Comparison of ENCODE assay signal across 18 cellular contexts in genomic region chr4:76233534-76233933, GRCh38. TPM values are rescaled to one million over a fixed set of nuclear protein-coding genes. Genes with fewer than 3 reads are reported as not detected.
DNase-seq lines count a peak whose midpoint lies in the region; ATAC-seq, FAIRE-seq and TF ChIP-seq lines count a peak whose summit lies in the region.
"Had no signal": no experiment of that assay in that cellular context is flagged by ENCODE, and none has a peak within 500 bp of the region (broad histone marks: within the 10 kb centered on the region; RNA-seq: fewer than 3 reads in every experiment).

No MANE protein-coding gene starts in this region.

- WGBS in HepG2 (ENCODE audit: low lambda C conversion rate): 57% methylated on average over 2 of the region's 2 CpGs
- 45% methylated on average over 2 of the region's 2 CpGs for WGBS in right lobe of liver (ENCODE audit: insufficient coverage, low coverage, low lambda C conversion rate, missing lambda C conversion rate)
- WGBS in K562 (ENCODE audit: insufficient coverage, low coverage, missing lambda C conversion rate): 0% methylated on average over 2 of the region's 2 CpGs

- DNase-seq in HepG2 (ENCODE audit: low spot score) (no peak), right lobe of liver (no peak), K562 (ENCODE audit: extremely low read depth in 1 of 4, low spot score in 3 of 4) (peak; percentile 35 to 70 (median 42)), left lung (no peak), vagina (ENCODE audit: extremely low spot score in 2 of 2) (no peak), NCI-H345 (lab: John Stamatoyannopoulos, UW) (no peak), NCI-H1105 (lab: John Stamatoyannopoulos, UW) (no peak)
- DNase-seq: activated B cell treated with CpG ODN at 0.5 μM for 24 hours, hippocampal formation, NCI-H1694, NCI-H82, SIG-M5, tibial artery had no signal

- FAIRE-seq in HepG2 (lab: Jason Lieb, UNC) (no peak), K562 (lab: Jason Lieb, UNC) (peak; percentile 54)
- FAIRE-seq: D721Med had no signal

- POLR2A ChIA-PET in HepG2 (lab: Yijun Ruan, JAX) (no interaction called here), K562 (lab: Yijun Ruan, JAX) (interaction anchor here (0.6 to 1.3 kb wide), 3 partner anchors 14 to 20 kb away, joined by 3 to 4 read pairs (median 4); partner anchors contain the start of gene SCARB2)

- H2AFZ ChIP-seq in HepG2 (ENCODE audit: low read length): no peak overlapping the region
- peak overlapping the region; percentile 97 for H2AFZ ChIP-seq in K562 (ENCODE audit: low read depth, low read length)
- H2AFZ ChIP-seq: parathyroid adenoma had no signal

- H3K36me3 ChIP-seq in HepG2 (replicated peaks in 1 of 2; ENCODE audit: control insufficient read depth in 1 of 2, insufficient read depth in 2 of 2, low read length in 2 of 2) (no peaks in the 10 kb centered on the region), right lobe of liver (no peaks in the 10 kb centered on the region), K562 (ENCODE audit: control insufficient read depth, insufficient read depth, low read length) (peaks cover 24% of the 10 kb centered on the region), left lung (no peaks in the 10 kb centered on the region), vagina (no peaks in the 10 kb centered on the region)
- H3K36me3 ChIP-seq: tibial artery had no signal

- CTCF ChIA-PET in HepG2 (lab: Yijun Ruan, JAX; ENCODE audit: low intra/inter-chr PET ratio, low total read pairs) (no interaction called here), K562 (lab: Yijun Ruan, JAX; ENCODE audit: low intra/inter-chr PET ratio) (no interaction called here)

- no peak for TF ChIP-seq POLR2A in HepG2 (IDR thresholded peaks at IDR 0.05; ENCODE audit: insufficient read depth in 1 of 2, low read depth in 2 of 2, low read length in 2 of 2)
- no peak for TF ChIP-seq POLR2A in right lobe of liver (IDR thresholded peaks at IDR 0.05)
- no peak for TF ChIP-seq POLR2A in K562 (conservative IDR thresholded peaks at IDR 0.05)
- TF ChIP-seq POLR2A in vagina (IDR thresholded peaks at IDR 0.05): no peak

- H3K9me3 ChIP-seq in HepG2 (ENCODE audit: low read length) (no peaks in the 10 kb centered on the region), right lobe of liver (no peaks in the 10 kb centered on the region), K562 (replicated peaks; ENCODE audit: control insufficient read depth, insufficient read depth, low read depth, low read length) (peaks cover 13% of the 10 kb centered on the region), left lung (peaks cover 0 to 4% of the 10 kb centered on the region in 2 donors), vagina (no peaks in the 10 kb centered on the region)

- H3K4me3 ChIP-seq in HepG2 (replicated peaks in 1 of 3; ENCODE audit: insufficient read depth in 1 of 3, low read depth in 2 of 3, low read length in 3 of 3) (peak overlapping the region; percentile 15 to 43 (median 41); a peak in 4 of 6 replicates), right lobe of liver (no peak overlapping the region), K562 (peak overlapping the region; percentile 61), left lung (peak overlapping the region in 1 of 2 donors; percentile 30), vagina (no peak overlapping the region)
- H3K4me3 ChIP-seq: tibial artery had no signal

- H3K4me2 ChIP-seq in HepG2 (ENCODE audit: low read depth, low read length): no peak overlapping the region
- H3K4me2 ChIP-seq in K562 (ENCODE audit: insufficient read depth, low read length): peak overlapping the region; percentile 92

- TF ChIP-seq EP300 in HepG2 (IDR thresholded peaks at IDR 0.05; ENCODE audit: low read depth in 2 of 2, low read length in 2 of 2): no peak
- no peak for TF ChIP-seq EP300 in HepG2 (CRISPR knock-in tag; IDR thresholded peaks at IDR 0.05; ENCODE audit: borderline replicate concordance)
- no peak for TF ChIP-seq EP300 in K562 (IDR thresholded peaks at IDR 0.05; ENCODE audit: low read length)

- H4K20me1 ChIP-seq in HepG2 (ENCODE audit: insufficient read depth, low read length) (no peaks in the 10 kb centered on the region), K562 (replicated peaks; ENCODE audit: control insufficient read depth, insufficient read depth, low read length) (no peaks in the 10 kb centered on the region)

- intact Hi-C loops in HepG2 (cut with micrococcal nuclease; ENCODE audit: unreplicated experiment) (no loop called here), right lobe of liver (cut with DNase I) (no loop called here), K562 (cut with micrococcal nuclease) (loop anchor here (2.0 kb wide), 1 partner anchor 19 kb away; no protein-coding TSS in a partner anchor), left lung (cut with DNase I) (no loop called here), vagina (cut with DNase I) (no loop called here)

- H3K9ac ChIP-seq in HepG2 (ENCODE audit: insufficient read depth, low read depth, low read length): no peak overlapping the region
- peak overlapping the region; percentile 11 to 81; a peak in 3 of 4 replicates for H3K9ac ChIP-seq in K562 (ENCODE audit: insufficient read depth in 1 of 2, low read depth in 2 of 2, low read length in 2 of 2)
- H3K9ac ChIP-seq: parathyroid adenoma had no signal

- in situ Hi-C loops in HepG2 (cut with HindIII; ENCODE audit: extremely low pct_ligation_motif_present, low pct_unique_long_range_greater_than_20kb): no loop called here
- in situ Hi-C loops in K562 (cut with MboI): no loop called here

- TF ChIP-seq RAD21 in HepG2 (CRISPR knock-in tag; IDR thresholded peaks at IDR 0.05) (no peak), K562 (CRISPR knock-in tag; conservative IDR thresholded peaks at IDR 0.05 in 1 of 2, IDR thresholded peaks at IDR 0.05 in 1 of 2) (no peak)

- H3K9me1 ChIP-seq in K562 (ENCODE audit: control insufficient read depth, insufficient read depth, low read length): no peaks in the 10 kb centered on the region

- H3K27ac ChIP-seq in HepG2 (ENCODE audit: extremely low read length, insufficient read depth, low read length): no peak overlapping the region
- H3K27ac ChIP-seq in right lobe of liver: no peak overlapping the region
- H3K27ac ChIP-seq in K562 (ENCODE audit: extremely low read depth, low read depth, low read length): peak overlapping the region; percentile 86
- H3K27ac ChIP-seq in left lung: no peak overlapping the region
- H3K27ac ChIP-seq in vagina: peak overlapping the region; percentile 50
- H3K27ac ChIP-seq: epithelial cell of prostate, parathyroid adenoma, tibial artery had no signal

- BruUV-seq in HepG2 (replicated peaks; lab: Mats Ljungman, UMichigan): no TSS peak
- BruUV-seq in K562 (replicated peaks; lab: Mats Ljungman, UMichigan): no TSS peak

- H3K4me1 ChIP-seq in HepG2 (ENCODE audit: insufficient read depth, low read length) (peaks cover 12% of the 10 kb centered on the region), right lobe of liver (peaks cover 0 to 14% (median 0%) of the 10 kb centered on the region in 4 donors), K562 (replicated peaks in 1 of 2; ENCODE audit: control insufficient read depth in 2 of 2, insufficient read depth in 2 of 2, low read length in 2 of 2) (peaks cover 0 to 3% of the 10 kb centered on the region in 2 experiments; a peak in 1 of 5 replicates), left lung (peaks cover 0 to 6% of the 10 kb centered on the region in 2 donors), vagina (peaks cover 18% of the 10 kb centered on the region)
- H3K4me1 ChIP-seq: parathyroid adenoma had no signal

- H3K27me3 ChIP-seq in HepG2 (ENCODE audit: control insufficient read depth in 1 of 2, insufficient read depth in 2 of 2, low read length in 2 of 2): no peaks in the 10 kb centered on the region
- H3K27me3 ChIP-seq in right lobe of liver: no peaks in the 10 kb centered on the region
- H3K27me3 ChIP-seq in K562 (ENCODE audit: control insufficient read depth in 2 of 2, insufficient read depth in 2 of 2, low read length in 2 of 2): no peaks in the 10 kb centered on the region
- no peaks in the 10 kb centered on the region for H3K27me3 ChIP-seq in left lung
- no peaks in the 10 kb centered on the region for H3K27me3 ChIP-seq in vagina
- H3K27me3 ChIP-seq: tibial artery had no signal

- ATAC-seq in HepG2 (no peak), right lobe of liver (no peak), K562 (peak; percentile 85), left lung (peak; percentile 17), GM19324 (IDR thresholded peaks at IDR 0.05; ENCODE audit: low FRiP score, unreplicated experiment) (no peak)

- H3K79me2 ChIP-seq in HepG2 (ENCODE audit: insufficient read depth, low read length): no peaks in the 10 kb centered on the region
- peaks cover 30% of the 10 kb centered on the region for H3K79me2 ChIP-seq in K562 (ENCODE audit: control insufficient read depth, insufficient read depth, low read length)
- H3K79me2 ChIP-seq: parathyroid adenoma had no signal

- TF ChIP-seq CTCF in HepG2 (CRISPR knock-in tag; IDR thresholded peaks at IDR 0.05): no peak
- no peak for TF ChIP-seq CTCF in right lobe of liver (IDR thresholded peaks at IDR 0.05)
- TF ChIP-seq CTCF in K562 (IDR thresholded peaks at IDR 0.05 in 2 of 3, conservative IDR thresholded peaks at IDR 0.05 in 1 of 3; ENCODE audit: insufficient read depth in 2 of 3, low read depth in 1 of 3, low read length in 3 of 3): no peak
- TF ChIP-seq CTCF in left lung (IDR thresholded peaks at IDR 0.05): no peak
- TF ChIP-seq CTCF in vagina (IDR thresholded peaks at IDR 0.05): no peak

RNA-seq across cellular contexts. Expression of gene FAM47E, which starts 18.0 kb away (rescaled TPM):
- total RNA-seq in HepG2 (2016; rRNA removed; fragmentation: Illumina TruSeq; extraction: Trizol) (0.29 and 0.33 TPM in 2 replicates), right lobe of liver (1 to 10 TPM; 1.2 to 5.0 (median 2.9) TPM), K562 (2014; rRNA removed) (3.6 and 3.7 TPM in 2 replicates), K562 (2014; rRNA removed; fragmentation: Illumina TruSeq; extraction: Trizol) (6.4 and 7.4 TPM in 2 replicates), K562 (2015; rRNA removed; fragmentation: Illumina TruSeq; extraction: Trizol) (12.0 and 15.6 TPM in 2 replicates), K562 (2021) (3.7 and 4.8 TPM in 2 replicates), left lung (1 to 10 TPM; 3.2 TPM), vagina (0.49 TPM)
- total RNA-seq in HepG2 (2016; cell fraction: cytosol; rRNA removed; fragmentation: Illumina TruSeq; extraction: Trizol; ENCODE audit: low read depth): 0.30 TPM in 1 of 2 replicates, not detected in the other
- total RNA-seq in HepG2 (2016; cell fraction: insoluble cytoplasmic fraction; rRNA removed; fragmentation: Illumina TruSeq; extraction: Trizol): 0.37 and 0.65 TPM in 2 replicates
- 0.25 and 0.41 TPM in 2 replicates for total RNA-seq in HepG2 (2016; cell fraction: membrane; rRNA removed; fragmentation: Illumina TruSeq; extraction: Trizol)
- total RNA-seq in HepG2 (2016; cell fraction: nucleus; rRNA removed; fragmentation: Illumina TruSeq; extraction: Trizol): 0.31 and 0.50 TPM in 2 replicates
- polyA plus RNA-seq in HepG2 (2011; rRNA removed) (0.60 and 0.66 TPM in 2 replicates), K562 (2011; rRNA removed) (0.38 and 4.8 TPM in 2 replicates), K562 (2014; fragmentation: Illumina TruSeq; extraction: Trizol) (5.5 and 6.9 TPM in 2 replicates), K562 (2014; fragmentation: Nextera tagmentation; extraction: Ambion mirVana) (10 to 100 TPM; 11.8 to 12.4 TPM), K562 (2014; rRNA removed) (5.0 and 5.9 TPM in 2 replicates)
- 0.24 and 0.50 TPM in 2 replicates for polyA plus RNA-seq in HepG2 (2011; cell fraction: cytosol; rRNA removed)
- 0.06 and 1.5 TPM in 2 replicates for polyA plus RNA-seq in HepG2 (2011; cell fraction: nucleus; rRNA removed)
- 1.2 and 1.8 TPM in 2 replicates for polyA plus RNA-seq in HepG2 (2012)
- 0.27 and 0.29 TPM in 2 replicates for polyA plus RNA-seq in HepG2 (2016; cell fraction: cytosol; fragmentation: Illumina TruSeq; extraction: Trizol; ENCODE audit: low read depth)
- 0.29 and 0.50 TPM in 2 replicates for polyA plus RNA-seq in HepG2 (2016; cell fraction: insoluble cytoplasmic fraction; fragmentation: Illumina TruSeq; extraction: Trizol; ENCODE audit: low read depth)
- not detected in 2 replicates for polyA plus RNA-seq in HepG2 (2016; cell fraction: membrane; fragmentation: Illumina TruSeq; extraction: Trizol; ENCODE audit: low read depth)
- 0.44 TPM in 1 of 2 replicates, not detected in the other for polyA plus RNA-seq in HepG2 (2016; cell fraction: nucleus; fragmentation: Illumina TruSeq; extraction: Trizol; ENCODE audit: insufficient read depth, low read depth)
- polyA minus RNA-seq in HepG2 (2011; rRNA and poly(A)+ RNA removed; ENCODE audit: low replicate concordance): 0.02 TPM in 1 of 2 replicates, not detected in the other
- polyA minus RNA-seq in HepG2 (2011; cell fraction: cytosol; rRNA and poly(A)+ RNA removed): 0.69 TPM in 1 of 2 replicates, not detected in the other
- polyA minus RNA-seq in HepG2 (2011; cell fraction: nucleus; rRNA and poly(A)+ RNA removed): 1.5 and 1.9 TPM in 2 replicates
- 1.3 and 1.8 TPM in 2 replicates for total RNA-seq in K562 (2011; cell fraction: chromatin; rRNA removed; ENCODE audit: low replicate concordance)
- 0.50 and 0.66 TPM in 2 replicates for total RNA-seq in K562 (2011; cell fraction: nucleolus; rRNA removed)
- total RNA-seq in K562 (2011; cell fraction: nucleoplasm; rRNA removed): 1.5 and 5.1 TPM in 2 replicates
- 1.2 TPM in 1 of 2 replicates, not detected in the other for polyA plus RNA-seq in K562 (2011; cell fraction: cytosol; rRNA removed)
- 0.07 and 1.3 TPM in 2 replicates for polyA plus RNA-seq in K562 (2011; cell fraction: nucleus; rRNA removed)
- 15.5 and 15.6 TPM in 2 replicates for polyA plus RNA-seq in K562 (2012)
- polyA minus RNA-seq in K562 (2011; rRNA and poly(A)+ RNA removed): 0.27 and 3.5 TPM in 2 replicates
- 1.0 TPM in 1 of 2 replicates, not detected in the other for polyA minus RNA-seq in K562 (2011; cell fraction: cytosol; rRNA and poly(A)+ RNA removed)
- polyA minus RNA-seq in K562 (2011; cell fraction: nucleus; rRNA and poly(A)+ RNA removed): 0.56 and 0.81 TPM in 2 replicates
- total RNA-seq: activated B cell treated with CpG ODN at 0.5 μM for 24 hours had no signal
- polyA plus RNA-seq: IgD-negative memory B cell had no signal

RNA-seq across cellular contexts. Expression of gene SCARB2, which starts 19.9 kb away (rescaled TPM):
- total RNA-seq in HepG2 (2016; rRNA removed; fragmentation: Illumina TruSeq; extraction: Trizol) (23.5 and 43.4 TPM in 2 replicates), right lobe of liver (100 to 1,000 TPM; 102 to 133 (median 125) TPM), K562 (2014; rRNA removed) (17.8 and 17.9 TPM in 2 replicates), K562 (2014; rRNA removed; fragmentation: Illumina TruSeq; extraction: Trizol) (19.3 and 20.0 TPM in 2 replicates), K562 (2015; rRNA removed; fragmentation: Illumina TruSeq; extraction: Trizol) (25.8 TPM in 2 replicates), K562 (2021) (16.6 and 18.4 TPM in 2 replicates), left lung (100 to 1,000 TPM; 219 to 223 TPM), vagina (156 TPM)
- total RNA-seq in HepG2 (2016; cell fraction: cytosol; rRNA removed; fragmentation: Illumina TruSeq; extraction: Trizol; ENCODE audit: low read depth): 3.4 and 5.0 TPM in 2 replicates
- 27.0 and 44.9 TPM in 2 replicates for total RNA-seq in HepG2 (2016; cell fraction: insoluble cytoplasmic fraction; rRNA removed; fragmentation: Illumina TruSeq; extraction: Trizol)
- 11.4 and 14.4 TPM in 2 replicates for total RNA-seq in HepG2 (2016; cell fraction: membrane; rRNA removed; fragmentation: Illumina TruSeq; extraction: Trizol)
- 46.8 and 54.9 TPM in 2 replicates for total RNA-seq in HepG2 (2016; cell fraction: nucleus; rRNA removed; fragmentation: Illumina TruSeq; extraction: Trizol)
- polyA plus RNA-seq in HepG2 (2011; rRNA removed) (40.6 and 45.9 TPM in 2 replicates), K562 (2011; rRNA removed) (17.3 and 21.0 TPM in 2 replicates), K562 (2014; fragmentation: Illumina TruSeq; extraction: Trizol) (16.9 and 18.9 TPM in 2 replicates), K562 (2014; fragmentation: Nextera tagmentation; extraction: Ambion mirVana) (1 to 10 TPM; 6.1 to 8.8 TPM), K562 (2014; rRNA removed) (10.1 and 14.9 TPM in 2 replicates)
- polyA plus RNA-seq in HepG2 (2011; cell fraction: cytosol; rRNA removed): 21.7 and 39.6 TPM in 2 replicates
- 16.5 and 20.8 TPM in 2 replicates for polyA plus RNA-seq in HepG2 (2011; cell fraction: nucleus; rRNA removed)
- polyA plus RNA-seq in HepG2 (2012): 49.6 and 72.8 TPM in 2 replicates
- 2.5 and 3.1 TPM in 2 replicates for polyA plus RNA-seq in HepG2 (2016; cell fraction: cytosol; fragmentation: Illumina TruSeq; extraction: Trizol; ENCODE audit: low read depth)
- polyA plus RNA-seq in HepG2 (2016; cell fraction: insoluble cytoplasmic fraction; fragmentation: Illumina TruSeq; extraction: Trizol; ENCODE audit: low read depth): 20.1 and 21.1 TPM in 2 replicates
- polyA plus RNA-seq in HepG2 (2016; cell fraction: membrane; fragmentation: Illumina TruSeq; extraction: Trizol; ENCODE audit: low read depth): 6.3 and 6.6 TPM in 2 replicates
- polyA plus RNA-seq in HepG2 (2016; cell fraction: nucleus; fragmentation: Illumina TruSeq; extraction: Trizol; ENCODE audit: insufficient read depth, low read depth): 41.0 and 42.6 TPM in 2 replicates
- polyA minus RNA-seq in HepG2 (2011; rRNA and poly(A)+ RNA removed; ENCODE audit: low replicate concordance): 35.5 and 55.9 TPM in 2 replicates
- 46.9 and 76.7 TPM in 2 replicates for polyA minus RNA-seq in HepG2 (2011; cell fraction: cytosol; rRNA and poly(A)+ RNA removed)
- polyA minus RNA-seq in HepG2 (2011; cell fraction: nucleus; rRNA and poly(A)+ RNA removed): 69.5 and 87.4 TPM in 2 replicates
- total RNA-seq in K562 (2011; cell fraction: chromatin; rRNA removed; ENCODE audit: low replicate concordance): 31.3 and 49.9 TPM in 2 replicates
- total RNA-seq in K562 (2011; cell fraction: nucleolus; rRNA removed): 18.7 and 26.6 TPM in 2 replicates
- total RNA-seq in K562 (2011; cell fraction: nucleoplasm; rRNA removed): 35.0 and 62.6 TPM in 2 replicates
- 5.9 and 9.0 TPM in 2 replicates for polyA plus RNA-seq in K562 (2011; cell fraction: cytosol; rRNA removed)
- 10.3 and 14.5 TPM in 2 replicates for polyA plus RNA-seq in K562 (2011; cell fraction: nucleus; rRNA removed)
- 14.0 and 25.8 TPM in 2 replicates for polyA plus RNA-seq in K562 (2012)
- polyA minus RNA-seq in K562 (2011; rRNA and poly(A)+ RNA removed): 47.7 and 52.6 TPM in 2 replicates
- polyA minus RNA-seq in K562 (2011; cell fraction: cytosol; rRNA and poly(A)+ RNA removed): 10.3 and 19.3 TPM in 2 replicates
- polyA minus RNA-seq in K562 (2011; cell fraction: nucleus; rRNA and poly(A)+ RNA removed): 16.0 and 24.0 TPM in 2 replicates

Comparison
In these comparisons a context has a peak if more than half of its experiments do, and no peak if none do; other contexts are left out.
1. H3K4me3 ChIP-seq: peak in HepG2 (3 of 3) and K562 (single experiment); none in right lobe of liver (0 of 3) and vagina (0 of 2).
2. ATAC-seq: peak in K562 (single experiment) and left lung (single experiment); none in HepG2 (single experiment), right lobe of liver (0 of 4) and GM19324 (single experiment).
3. DNase-seq: peak in K562 (4 of 4); none in HepG2 (single experiment), right lobe of liver (0 of 3), left lung (0 of 2), vagina (0 of 2), NCI-H345 (single experiment) and NCI-H1105 (single experiment).
4. H3K27ac ChIP-seq: peak in K562 (single experiment) and vagina (single experiment); none in HepG2 (single experiment), right lobe of liver (0 of 3) and left lung (0 of 2).
5. Of the 241 proteins assayed by ChIP-seq in both HepG2 and K562: peak only in HepG2: none; only in K562: DPF2, KDM1A, NCOR1, NFIC, POLR2AphosphoS5, TRIM24 and 1 more; in both: none; in neither: 233; mixed calls (peak in some experiments, not most) for 1.